In the genomic region with DNA sequence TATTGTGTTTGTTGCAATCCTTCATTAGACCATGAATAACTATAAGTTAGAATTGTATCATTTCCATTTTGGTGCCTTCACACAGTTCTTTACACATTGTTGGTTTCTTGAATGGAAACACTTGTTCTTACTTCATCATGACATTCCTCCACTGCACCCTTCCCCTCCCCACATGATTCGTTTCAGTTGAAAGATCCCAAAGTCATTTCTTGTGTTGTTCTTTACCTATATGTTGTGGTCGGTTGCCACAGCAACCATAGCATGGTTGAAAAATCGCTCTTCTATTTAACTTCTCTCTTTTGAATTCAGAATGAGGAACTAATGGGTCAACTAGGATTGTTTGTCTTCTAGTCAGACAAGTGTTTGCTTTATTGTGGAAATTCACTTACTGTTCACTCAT, we compare ENCODE assay signal across 8 cellular contexts.
DNase-seq lines count a peak whose midpoint lies in the region; ATAC-seq and TF ChIP-seq lines count a peak whose summit lies in the region.

No MANE protein-coding gene starts in this region.

- H3K36me3 Mint-ChIP-seq in nephron progenitor cell (ENCODE audit: low read depth) = no peaks in the 10 kb centered on the region

- H4K20me1 ChIP-seq in BLaER1 treated with 17β-estradiol and CSF1 and Interleukin-3, amounts not matched to agents 10 nM and 100 nM = no peaks in the 10 kb centered on the region
- H4K20me1 ChIP-seq in MM.1S (ENCODE audit: insufficient read depth, low read length) = no peaks in the 10 kb centered on the region

- H3K27me3 Mint-ChIP-seq in nephron progenitor cell (ENCODE audit: low read depth, poor library complexity) = peaks cover 2% of the 10 kb centered on the region

- H3K27ac ChIP-seq in BLaER1 treated with 17β-estradiol and CSF1 and Interleukin-3, amounts not matched to agents 10 nM and 100 nM = peak overlapping the region in 10 of 11 experiments; percentile 46 to 85 (median 78); a peak in 16 of 22 replicates
- H3K27ac ChIP-seq in MM.1S (ENCODE audit: low read length) = no peak overlapping the region

- no peaks in the 10 kb centered on the region for H3F3A ChIP-seq in MM.1S (ENCODE audit: insufficient read depth, low read length)

- peaks cover 24 to 70% (median 50%) of the 10 kb centered on the region in 10 experiments for H3K4me1 ChIP-seq in BLaER1 treated with 17β-estradiol and CSF1 and Interleukin-3, amounts not matched to agents 10 nM and 100 nM
- no peaks in the 10 kb centered on the region for H3K4me1 ChIP-seq in MM.1S (ENCODE audit: low read length)

- H3K27me3 ChIP-seq in BLaER1 treated with 17β-estradiol and CSF1 and Interleukin-3, amounts not matched to agents 10 nM and 100 nM = no peaks in the 10 kb centered on the region
- H3K27me3 ChIP-seq in MM.1S (replicated peaks; ENCODE audit: insufficient read depth, low read length) = no peaks in the 10 kb centered on the region

- no peak overlapping the region for H2AFZ ChIP-seq in MM.1S (ENCODE audit: low read length)

- TF ChIP-seq CTCF in nephron progenitor cell (IDR thresholded peaks at IDR 0.05) (no peak), MM.1S (IDR thresholded peaks at IDR 0.05; ENCODE audit: low read length) (no peak)

- no peaks in the 10 kb centered on the region for H3K9me3 Mint-ChIP-seq in nephron progenitor cell

- DNase-seq in activated T-cell treated with anti-CD3 and anti-CD28 coated beads, Interleukin-2, amount 50 U/mL, for 48 hours = peak; percentile 26 to 36
- DNase-seq in nephron progenitor cell = no peak
- no peak for DNase-seq in MM.1S
- no peak for DNase-seq in LoVo (ENCODE audit: low spot score)

- H3K9ac ChIP-seq in BLaER1 treated with 17β-estradiol and CSF1 and Interleukin-3, amounts not matched to agents 10 nM and 100 nM = peak overlapping the region in 8 of 11 experiments; percentile 24 to 58 (median 42); a peak in 10 of 22 replicates
- H3K9ac ChIP-seq in MM.1S (ENCODE audit: low read length) = no peak overlapping the region

- no peaks in the 10 kb centered on the region for H3K79me2 ChIP-seq in MM.1S (ENCODE audit: low read length)

- H3K4me3 Mint-ChIP-seq in nephron progenitor cell = no peak overlapping the region

- H3K9me2 ChIP-seq in MM.1S (replicated peaks; ENCODE audit: insufficient read depth, low read length) = no peaks in the 10 kb centered on the region

- H3K27ac Mint-ChIP-seq in nephron progenitor cell = peak overlapping the region; percentile 28

- no peak overlapping the region for H3K4me3 ChIP-seq in BLaER1 treated with 17β-estradiol and CSF1 and Interleukin-3, amounts not matched to agents 10 nM and 100 nM
- no peak overlapping the region for H3K4me3 ChIP-seq in MM.1S (ENCODE audit: low read length)

- no peaks in the 10 kb centered on the region for H3K9me3 ChIP-seq in BLaER1 treated with 17β-estradiol and CSF1 and Interleukin-3, amounts not matched to agents 10 nM and 100 nM (replicated peaks in 1 of 11)
- no peaks in the 10 kb centered on the region for H3K9me3 ChIP-seq in MM.1S (replicated peaks; ENCODE audit: insufficient read depth, low read length)

- peak overlapping the region; percentile 44 to 75 (median 61); a peak in 20 of 22 replicates for H3K4me2 ChIP-seq in BLaER1 treated with 17β-estradiol and CSF1 and Interleukin-3, amounts not matched to agents 10 nM and 100 nM
- no peak overlapping the region for H3K4me2 ChIP-seq in MM.1S (ENCODE audit: low read depth, low read length)

- H3K4me1 Mint-ChIP-seq in nephron progenitor cell = peaks cover 7% of the 10 kb centered on the region

- peaks cover 0 to 15% (median 0%) of the 10 kb centered on the region in 11 experiments; a peak in 5 of 22 replicates for H3K36me3 ChIP-seq in BLaER1 treated with 17β-estradiol and CSF1 and Interleukin-3, amounts not matched to agents 10 nM and 100 nM
- H3K36me3 ChIP-seq in MM.1S (replicated peaks; ENCODE audit: insufficient read depth, low read length) = no peaks in the 10 kb centered on the region

- ATAC-seq in GM19351 (IDR thresholded peaks at IDR 0.05; ENCODE audit: unreplicated experiment) = peak; percentile 85
- peak; percentile 59 for ATAC-seq in HG03457 (IDR thresholded peaks at IDR 0.05; ENCODE audit: unreplicated experiment)
- no peak for ATAC-seq in HG02763 (IDR thresholded peaks at IDR 0.05; ENCODE audit: unreplicated experiment)

Comparison
In these comparisons a context has a peak if more than half of its experiments do, and no peak if none do; other contexts are left out.
1. DNase-seq: peak in activated T-cell treated with anti-CD3 and anti-CD28 coated beads, Interleukin-2, amount 50 U/mL, for 48 hours (2 of 2); none in nephron progenitor cell (single experiment), MM.1S (single experiment) and LoVo (single experiment).